ENCODE assay signal across 8 cellular contexts in the genomic region with DNA sequence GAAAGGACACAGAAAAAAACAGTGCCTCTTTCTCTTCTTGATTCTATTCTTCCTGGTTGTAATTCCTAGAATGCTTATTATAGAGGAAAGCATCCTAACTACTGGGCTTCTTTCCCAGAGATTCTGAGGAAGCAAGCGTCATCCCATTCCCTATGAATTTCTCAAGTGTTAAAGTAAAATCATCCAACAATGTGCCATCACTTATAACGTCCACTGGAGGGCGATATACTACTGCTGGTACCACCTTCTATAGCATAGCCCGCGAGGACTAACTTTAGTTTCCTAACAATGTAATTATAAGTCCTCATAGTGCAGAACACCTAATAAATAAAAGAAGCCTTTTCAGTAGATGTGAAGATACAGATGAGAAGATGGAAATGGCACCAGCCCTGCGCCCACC. TPM values are rescaled to one million over a fixed set of nuclear protein-coding genes. Genes with fewer than 3 reads are reported as not detected.
A peak's percentile ranks its signal among the peaks of the same experiment; 100 is the strongest.
DNase-seq lines count a peak whose midpoint lies in the region; ATAC-seq, FAIRE-seq and TF ChIP-seq lines count a peak whose summit lies in the region.

No MANE protein-coding gene starts in this region.

- H3K4me3 ChIP-seq in H1 (ENCODE audit: extremely low read depth in 1 of 4, insufficient read depth in 2 of 4, low read depth in 3 of 4, low read length in 4 of 4), result peak overlapping the region in 1 of 4 experiments; percentile 39; a peak in 1 of 8 replicates
- no peak overlapping the region for H3K4me3 ChIP-seq in pancreas
- H3K4me3 ChIP-seq in suprapubic skin, result no peak overlapping the region

- no peak overlapping the region for H3K9ac ChIP-seq in H1 (replicated peaks in 1 of 4; ENCODE audit: extremely low read depth in 1 of 4, low read depth in 3 of 4, low read length in 3 of 4)

- H2AFZ ChIP-seq in H1 (ENCODE audit: low read length), result no peak overlapping the region

- TF ChIP-seq EP300 in H1 (IDR thresholded peaks at IDR 0.05; ENCODE audit: borderline replicate concordance in 1 of 2, low read depth in 2 of 2, low read length in 2 of 2) (no peak), suprapubic skin (IDR thresholded peaks at IDR 0.05) (no peak)

- intact Hi-C loops in pancreas (cut with DNase I), result no loop called here

- no peak overlapping the region for H2BK5ac ChIP-seq in H1 (ENCODE audit: low read depth, low read length)

- H3K9me3 ChIP-seq in H1 (ENCODE audit: insufficient read depth in 2 of 2, low read depth in 1 of 2, low read length in 1 of 2) (no peaks in the 10 kb centered on the region), pancreas (no peaks in the 10 kb centered on the region), suprapubic skin (no peaks in the 10 kb centered on the region)

- H4K8ac ChIP-seq in H1 (ENCODE audit: extremely low read depth, insufficient read depth, low read length), result no peak overlapping the region

- peak; percentile 78 to 80 for TF ChIP-seq RAD21 in H1 (IDR thresholded peaks at IDR 0.05 in 1 of 2, conservative IDR thresholded peaks at IDR 0.05 in 1 of 2; ENCODE audit: low read depth in 2 of 2, low read length in 2 of 2)

- H3K14ac ChIP-seq in H1 (ENCODE audit: insufficient read length), result no peak overlapping the region

- H3K27me3 ChIP-seq in H1 (replicated peaks in 1 of 4; ENCODE audit: control insufficient read depth in 3 of 4, extremely low read depth in 1 of 4, insufficient read depth in 3 of 4, low read length in 3 of 4), result peaks cover 0 to 3% (median 0%) of the 10 kb centered on the region in 4 experiments; a peak in 3 of 7 replicates
- peaks cover 0 to 20% (median 3%) of the 10 kb centered on the region in 4 donors for H3K27me3 ChIP-seq in pancreas
- peaks cover 9% of the 10 kb centered on the region for H3K27me3 ChIP-seq in suprapubic skin

- DNase-seq in COR-L47 (lab: John Stamatoyannopoulos, UW), result peak; percentile 14
- DNase-seq in NCI-H526 treated with DMSO at 0.1 percent for 48 hours (lab: John Stamatoyannopoulos, UW), result peak; percentile 2
- DNase-seq in H1 (ENCODE audit: low read depth in 1 of 2, low spot score in 2 of 2), result peak in 1 of 2 experiments; percentile 42
- DNase-seq in pancreas, result no peak
- DNase-seq in NCI-H128 (lab: John Stamatoyannopoulos, UW; ENCODE audit: unreplicated experiment), result no peak
- no peak for DNase-seq in OCI-M2 (lab: John Stamatoyannopoulos, UW; ENCODE audit: unreplicated experiment)
- DNase-seq in suprapubic skin (ENCODE audit: low spot score in 2 of 2), result no peak

- no peak overlapping the region for H2BK15ac ChIP-seq in H1 (ENCODE audit: low read length)

- peak; percentile 72 for FAIRE-seq in H1 (lab: Jason Lieb, UNC)
- no peak for FAIRE-seq in pancreas (lab: Jason Lieb, UNC)

- no peak overlapping the region for H2BK20ac ChIP-seq in H1 (ENCODE audit: low read length)

- H3K4me2 ChIP-seq in H1 (ENCODE audit: insufficient read depth in 1 of 2, low read depth in 2 of 2, low read length in 2 of 2), result peak overlapping the region in 1 of 2 experiments; percentile 33; a peak in 1 of 4 replicates

- H3K36me3 ChIP-seq in H1 (ENCODE audit: control insufficient read depth in 2 of 4, insufficient read depth in 4 of 4, low read length in 3 of 4) (no peaks in the 10 kb centered on the region), pancreas (no peaks in the 10 kb centered on the region), suprapubic skin (no peaks in the 10 kb centered on the region)

- ATAC-seq in GM19351 (IDR thresholded peaks at IDR 0.05; ENCODE audit: unreplicated experiment) (peak; percentile 61), pancreas (peak; percentile 52 to 80 (median 60))

- POLR2A ChIA-PET in H1 (lab: Charles Lee; ENCODE audit: partially characterized antibody), result no interaction called here

- no peak overlapping the region for H3K4ac ChIP-seq in H1 (replicated peaks; ENCODE audit: insufficient read length, low read depth, low read length)

- CTCF ChIA-PET in H1 (lab: Charles Lee; ENCODE audit: partially characterized antibody), result interaction anchor here (0.8 to 1.0 kb wide), 3 partner anchors 8 to 249 kb away, joined by 3 read pairs; no protein-coding TSS in a partner anchor

- no peak overlapping the region for H4K5ac ChIP-seq in H1 (ENCODE audit: insufficient read length, low read depth, low read length)

- no peaks in the 10 kb centered on the region; a peak in 1 of 7 replicates for H3K4me1 ChIP-seq in H1 (replicated peaks in 1 of 4; ENCODE audit: control insufficient read depth in 3 of 4, insufficient read depth in 4 of 4, low read length in 3 of 4)
- no peaks in the 10 kb centered on the region for H3K4me1 ChIP-seq in pancreas
- H3K4me1 ChIP-seq in suprapubic skin, result no peaks in the 10 kb centered on the region

- H4K91ac ChIP-seq in H1 (replicated peaks; ENCODE audit: insufficient read length, low read length), result no peak overlapping the region

- H3K27ac ChIP-seq in H1 (ENCODE audit: low read depth, low read length) (no peak overlapping the region), pancreas (no peak overlapping the region), suprapubic skin (no peak overlapping the region)

- no peaks in the 10 kb centered on the region for H3K23me2 ChIP-seq in H1 (ENCODE audit: low read depth, low read length)

- no peak overlapping the region for H2BK12ac ChIP-seq in H1 (ENCODE audit: low read depth, low read length)

- no peak overlapping the region for H3K56ac ChIP-seq in H1 (replicated peaks; ENCODE audit: insufficient read length, low read depth, low read length)

- no peaks in the 10 kb centered on the region for H3K79me1 ChIP-seq in H1 (ENCODE audit: low read depth, low read length)

- TF ChIP-seq POLR2A in H1 (IDR thresholded peaks at IDR 0.05; ENCODE audit: control extremely low read depth in 1 of 2, low read depth in 2 of 2, low read length in 2 of 2), result no peak
- TF ChIP-seq POLR2A in suprapubic skin (IDR thresholded peaks at IDR 0.05), result no peak

- TF ChIP-seq CTCF in H1 (IDR thresholded peaks at IDR 0.05; ENCODE audit: control extremely low read depth in 1 of 3, insufficient read depth in 1 of 3, low read depth in 1 of 3, low read length in 3 of 3) (peak in 2 of 3 experiments; percentile 48 to 62; a peak in 3 of 4 replicates), pancreas (IDR thresholded peaks at IDR 0.05) (peak in 3 of 4 donors; percentile 27 to 41 (median 28)), suprapubic skin (IDR thresholded peaks at IDR 0.05) (peak in 1 of 2 donors; percentile 22)

- no peak overlapping the region for H2AK5ac ChIP-seq in H1 (ENCODE audit: low read depth, low read length)

- no peak overlapping the region for H3K18ac ChIP-seq in H1 (ENCODE audit: extremely low read depth, low read length)

- no peaks in the 10 kb centered on the region for H4K20me1 ChIP-seq in H1 (replicated peaks in 1 of 2; ENCODE audit: control insufficient read depth in 1 of 2, insufficient read depth in 2 of 2, low read length in 2 of 2)

- WGBS in H1 (ENCODE audit: extremely low coverage in 1 of 2, insufficient coverage in 1 of 2, insufficient read length in 1 of 2, insufficient replicate concordance in 2 of 2, low coverage in 1 of 2, low lambda C conversion rate in 2 of 2, missing lambda C conversion rate in 1 of 2), 2 experiments, result 10% methylated on average over 6 of the region's 6 CpGs; no CpG with 5 or more reads in 1 of the 2 experiments
- 4 to 9% methylated on average over 6 of the region's 6 CpGs for WGBS in pancreas, 2 donors
- WGBS in suprapubic skin, result 11% methylated on average over 6 of the region's 6 CpGs

- no peak overlapping the region for H2BK120ac ChIP-seq in H1 (replicated peaks; ENCODE audit: low read depth, low read length)

- H3K79me2 ChIP-seq in H1 (ENCODE audit: control insufficient read depth in 1 of 2, insufficient read depth in 2 of 2, low read length in 2 of 2), result no peaks in the 10 kb centered on the region

- H3K23ac ChIP-seq in H1 (ENCODE audit: insufficient read length), result no peak overlapping the region

TF ChIP-seq in H1, 55 proteins besides CTCF, POLR2A, EP300 and RAD21:
- TF ChIP-seq CEBPB (IDR thresholded peaks at IDR 0.05; ENCODE audit: low read depth, low read length) (0 out of 2 replicates have a peak, but pooled peaks have one; percentile 2), RFX5 (IDR thresholded peaks at IDR 0.05; ENCODE audit: borderline replicate concordance, low read depth, low read length) (no peak)

RNA-seq across cellular contexts. Expression of gene CENPVL3, which starts 4.4 kb away (rescaled TPM):
- total RNA-seq in H1 (2021; fragmentation: NEBNext Ultra II Directional; extraction: Animal tissue kit (Norgen Biotek cat#: 25700)), result 5.0 and 5.2 TPM in 2 replicates
- polyA plus RNA-seq in H1 (2011; rRNA removed), result 11.3 and 15.6 TPM in 2 replicates
- 10.5 TPM for polyA plus RNA-seq in H1 (2011; cell fraction: cytosol; rRNA removed)
- 6.1 TPM for polyA plus RNA-seq in H1 (2011; cell fraction: nucleus; rRNA removed)
- polyA plus RNA-seq in H1 (2012, experiment 1 of 2), result 3.9 to 5.4 TPM (median 5.1 TPM) in 4 replicates
- 4.4 TPM for polyA plus RNA-seq in H1 (2012, experiment 2 of 2)
- 2.7 TPM for polyA plus RNA-seq in H1 (2013, experiment 1 of 2)
- polyA plus RNA-seq in H1 (2013, experiment 2 of 2), result 2.9 TPM
- 5.6 and 7.3 TPM in 2 replicates for polyA minus RNA-seq in H1 (2011; rRNA and poly(A)+ RNA removed)
- 4.8 TPM for polyA minus RNA-seq in H1 (2011; cell fraction: cytosol; rRNA and poly(A)+ RNA removed)
- 3.4 TPM for polyA minus RNA-seq in H1 (2011; cell fraction: nucleus; rRNA and poly(A)+ RNA removed)
- not detected for total RNA-seq in pancreas
- under 1 TPM in 1 of 2 donors, not detected in 1; 0.07 TPM for polyA plus RNA-seq in pancreas
- not detected for total RNA-seq in suprapubic skin

Comparison
In these comparisons a context has a peak if more than half of its experiments do, and no peak if none do; other contexts are left out.
1. DNase-seq: peak in COR-L47 (single experiment) and NCI-H526 treated with DMSO at 0.1 percent for 48 hours (single experiment); none in pancreas (0 of 6), NCI-H128 (single experiment), OCI-M2 (single experiment) and suprapubic skin (0 of 2).